ENCODE assay signal across 16 cellular contexts in genomic region chr2:144083211-144083610, GRCh38.
DNase-seq lines count a peak whose midpoint lies in the region; ATAC-seq lines count a peak whose summit lies in the region.
"Had no signal": no experiment of that assay in that cellular context is flagged by ENCODE, and none has a peak within 500 bp of the region (broad histone marks: within the 10 kb centered on the region; RNA-seq: fewer than 3 reads in every experiment).

No MANE protein-coding gene starts in this region.

- H3K9me3 ChIP-seq in adipocyte (ENCODE audit: control insufficient read depth, low read length), result no peaks in the 10 kb centered on the region
- no peaks in the 10 kb centered on the region for H3K9me3 ChIP-seq in aorta (ENCODE audit: control insufficient read depth, low read length)
- H3K9me3 ChIP-seq: stomach had no signal

- no peak overlapping the region for H3K4me3 Mint-ChIP-seq in activated naive CD4-positive, alpha-beta T cell treated with anti-CD3 and anti-CD28 coated beads, Interleukin-2, amount 10 ng/mL, durations not matched to agents 7 days and 5 days
- H3K4me3 Mint-ChIP-seq: activated CD4-positive, alpha-beta T cell treated with anti-CD3 and anti-CD28 coated beads for 36 hours; activated T-cell treated with anti-CD3 and anti-CD28 coated beads, Interleukin-2, amount 50 U/mL, for 4 hours; IgD-negative memory B cell; naive thymus-derived CD8-positive, alpha-beta T cell had no signal

- CTCF ChIA-PET in activated naive CD4-positive, alpha-beta T cell treated with anti-CD3 and anti-CD28 coated beads, Interleukin-2, amount 10 ng/mL, durations not matched to agents 7 days and 5 days (lab: Charles Lee), result no interaction called here

- no peak for ATAC-seq in aorta (ENCODE audit: low FRiP score)
- no peak for ATAC-seq in HG02798 (IDR thresholded peaks at IDR 0.05; ENCODE audit: poor library complexity, unreplicated experiment)
- no peak for ATAC-seq in GM21381 (IDR thresholded peaks at IDR 0.05; ENCODE audit: unreplicated experiment)
- ATAC-seq: activated CD4-positive, alpha-beta T cell treated with anti-CD3 and anti-CD28 coated beads for 36 hours; activated T-cell treated with anti-CD3 and anti-CD28 coated beads, Interleukin-2, amount 50 U/mL, for 4 hours; left colon; naive thymus-derived CD8-positive, alpha-beta T cell had no signal

- H3K36me3 ChIP-seq in adipocyte (ENCODE audit: control insufficient read depth, insufficient read depth, low read length, severe bottlenecking) (no peaks in the 10 kb centered on the region), aorta (ENCODE audit: control insufficient read depth in 1 of 2, insufficient read depth in 2 of 2, low read length in 1 of 2) (no peaks in the 10 kb centered on the region)
- H3K36me3 ChIP-seq: stomach had no signal

- H3K27me3 ChIP-seq in adipocyte (replicated peaks; ENCODE audit: control insufficient read depth, insufficient read depth, low read length) (no peaks in the 10 kb centered on the region), aorta (ENCODE audit: control insufficient read depth in 1 of 2, insufficient read depth in 2 of 2, low read length in 1 of 2) (no peaks in the 10 kb centered on the region)
- H3K27me3 ChIP-seq: stomach had no signal

- peak; percentile 55 for DNase-seq in HK-2 (ENCODE audit: unreplicated experiment)
- peak; percentile 68 for DNase-seq in adipocyte (ENCODE audit: low read depth)
- peak; percentile 30 for DNase-seq in foreskin melanocyte
- DNase-seq in aorta, result peak; percentile 60 to 72
- no peak for DNase-seq in activated naive CD4-positive, alpha-beta T cell treated with anti-CD3 and anti-CD28 coated beads, Interleukin-2, amount 10 ng/mL, durations not matched to agents 7 days and 5 days
- DNase-seq: activated CD4-positive, alpha-beta T cell treated with anti-CD3 and anti-CD28 coated beads for 36 hours; activated T-cell treated with anti-CD3 and anti-CD28 coated beads, Interleukin-2, amount 50 U/mL, for 4 hours; amygdala; effector CD4-positive, alpha-beta T cell; left colon; naive thymus-derived CD8-positive, alpha-beta T cell; NCI-H345; stomach had no signal

- H3K27ac Mint-ChIP-seq in activated naive CD4-positive, alpha-beta T cell treated with anti-CD3 and anti-CD28 coated beads, Interleukin-2, amount 10 ng/mL, durations not matched to agents 7 days and 5 days, result no peak overlapping the region
- H3K27ac Mint-ChIP-seq: activated CD4-positive, alpha-beta T cell treated with anti-CD3 and anti-CD28 coated beads for 36 hours; IgD-negative memory B cell; naive thymus-derived CD8-positive, alpha-beta T cell had no signal

- H3K4me1 ChIP-seq in adipocyte (ENCODE audit: control insufficient read depth, insufficient read depth, low read length) (peaks cover 53% of the 10 kb centered on the region), aorta (ENCODE audit: control insufficient read depth in 1 of 2, insufficient read depth in 2 of 2, low read length in 2 of 2) (no peaks in the 10 kb centered on the region)

- WGBS in aorta, 2 donors, result 95 to 98% methylated on average over 1 of the region's 1 CpG

- H3K36me3 Mint-ChIP-seq in activated naive CD4-positive, alpha-beta T cell treated with anti-CD3 and anti-CD28 coated beads, Interleukin-2, amount 10 ng/mL, durations not matched to agents 7 days and 5 days, result no peaks in the 10 kb centered on the region

- H3K27ac ChIP-seq in aorta (ENCODE audit: low read depth in 1 of 2, low read length in 2 of 2), result no peak overlapping the region
- H3K27ac ChIP-seq: stomach had no signal

- intact Hi-C loops in aorta (cut with DNase I), result no loop called here

- H3K9ac ChIP-seq in adipocyte (ENCODE audit: low read length), result no peak overlapping the region

- no peaks in the 10 kb centered on the region for H3K9me3 Mint-ChIP-seq in activated naive CD4-positive, alpha-beta T cell treated with anti-CD3 and anti-CD28 coated beads, Interleukin-2, amount 10 ng/mL, durations not matched to agents 7 days and 5 days
- H3K9me3 Mint-ChIP-seq: IgD-negative memory B cell had no signal

- H3K4me1 Mint-ChIP-seq in activated naive CD4-positive, alpha-beta T cell treated with anti-CD3 and anti-CD28 coated beads, Interleukin-2, amount 10 ng/mL, durations not matched to agents 7 days and 5 days, result no peaks in the 10 kb centered on the region

- no peaks in the 10 kb centered on the region for H3K27me3 Mint-ChIP-seq in activated naive CD4-positive, alpha-beta T cell treated with anti-CD3 and anti-CD28 coated beads, Interleukin-2, amount 10 ng/mL, durations not matched to agents 7 days and 5 days
- H3K27me3 Mint-ChIP-seq: activated CD4-positive, alpha-beta T cell treated with anti-CD3 and anti-CD28 coated beads for 36 hours; IgD-negative memory B cell; naive thymus-derived CD8-positive, alpha-beta T cell had no signal

- H3K4me3 ChIP-seq in adipocyte (ENCODE audit: low read length), result no peak overlapping the region
- no peak overlapping the region for H3K4me3 ChIP-seq in aorta (ENCODE audit: low read length in 2 of 2)
- H3K4me3 ChIP-seq: stomach had no signal
